In genomic region chr1:34655206-34655909, GRCh38 we compare ENCODE assay signal across 31 cellular contexts.
"Had no signal": no experiment of that assay in that cellular context is flagged by ENCODE, and none has a peak within 500 bp of the region (broad histone marks: within the 10 kb centered on the region; RNA-seq: fewer than 3 reads in every experiment).

No MANE protein-coding gene starts in this region.

- H3K4me1 Mint-ChIP-seq: activated naive CD8-positive, alpha-beta T cell treated with anti-CD3 and anti-CD28 coated beads for 36 hours; nephron had no signal

- H3K36me3 Mint-ChIP-seq: activated naive CD8-positive, alpha-beta T cell treated with anti-CD3 and anti-CD28 coated beads for 36 hours; brain; stimulated activated memory B cell treated with anti-CD40 and anti-IgM and Interleukin-4, amounts not matched to agents 10 μg/mL and 1 μg/mL and 100 μg/mL, for 72 hours had no signal

- FAIRE-seq: kidney, small intestine had no signal

- H3K27ac Mint-ChIP-seq: activated naive CD4-positive, alpha-beta T cell treated with anti-CD3 and anti-CD28 coated beads for 36 hours; activated naive CD8-positive, alpha-beta T cell treated with anti-CD3 and anti-CD28 coated beads for 36 hours; brain; nephron; stimulated activated memory B cell treated with anti-CD40 and anti-IgM and Interleukin-4, amounts not matched to agents 10 μg/mL and 1 μg/mL and 100 μg/mL, for 72 hours; T-helper 2 cell treated with Interferon-gamma antibody and Interleukin-4, amounts not matched to agents 5 μg/mL and 100 μg/mL, for 36 hours had no signal

- H3K9me3 Mint-ChIP-seq: activated naive CD4-positive, alpha-beta T cell treated with anti-CD3 and anti-CD28 coated beads for 36 hours; activated naive CD8-positive, alpha-beta T cell treated with anti-CD3 and anti-CD28 coated beads for 36 hours; brain; nephron; stimulated activated memory B cell treated with anti-CD40 and anti-IgM and Interleukin-4, amounts not matched to agents 10 μg/mL and 1 μg/mL and 100 μg/mL, for 72 hours; T-helper 2 cell treated with Interferon-gamma antibody and Interleukin-4, amounts not matched to agents 5 μg/mL and 100 μg/mL, for 36 hours had no signal

- H3K4me3 ChIP-seq: adrenal gland, cardiac muscle cell, colonic mucosa, gastrocnemius medialis, psoas muscle, sigmoid colon, stomach, thyroid gland, upper lobe of left lung, vagina had no signal

- ATAC-seq: gastrocnemius medialis; left colon; psoas muscle; stimulated activated memory B cell treated with anti-CD40 and anti-IgM and Interleukin-4, amounts not matched to agents 10 μg/mL and 1 μg/mL and 100 μg/mL, for 72 hours had no signal

- DNase-seq: activated CD4-positive, alpha-beta T cell treated with anti-CD3 and anti-CD28 coated beads for 4 hours; activated CD4-positive, alpha-beta T cell treated with anti-CD3 and anti-CD28 coated beads, Interleukin-2, amount 50 U/mL, for 4 hours; activated effector memory CD4-positive, alpha-beta T cell treated with Interleukin-2 at 50 U/mL for 16 hours; activated naive CD4-positive, alpha-beta T cell treated with anti-CD3 and anti-CD28 coated beads for 36 hours; activated naive CD8-positive, alpha-beta T cell treated with anti-CD3 and anti-CD28 coated beads for 36 hours; adrenal gland; aorta; cerebellar nuclear complex; colonic mucosa; effector CD8-positive, alpha-beta T cell; gastrocnemius medialis; head of caudate nucleus; hippocampal formation; kidney; left colon; mammary epithelial cell; nucleus accumbens; psoas muscle; sigmoid colon; small intestine; stimulated activated CD4-positive, alpha-beta T cell treated with anti-CD3 and anti-CD28 coated beads, Interleukin-4, amount 100 ng/mL, for 4 hours; stimulated activated CD8-positive, alpha-beta memory T cell treated with anti-CD3 and anti-CD28 coated beads, Interleukin-4, amount 100 ng/mL, for 48 hours; stomach; thyroid gland; upper lobe of left lung had no signal

- H3K4me3 Mint-ChIP-seq: activated naive CD4-positive, alpha-beta T cell treated with anti-CD3 and anti-CD28 coated beads for 36 hours; activated naive CD8-positive, alpha-beta T cell treated with anti-CD3 and anti-CD28 coated beads for 36 hours; nephron; stimulated activated memory B cell treated with anti-CD40 and anti-IgM and Interleukin-4, amounts not matched to agents 10 μg/mL and 1 μg/mL and 100 μg/mL, for 72 hours; T-helper 2 cell treated with Interferon-gamma antibody and Interleukin-4, amounts not matched to agents 5 μg/mL and 100 μg/mL, for 36 hours had no signal
